Comparison of ENCODE assay signal across 24 cellular contexts in genomic region chr10:88477343-88478085, GRCh38.
DNase-seq lines count a peak whose midpoint lies in the region; ATAC-seq, FAIRE-seq and TF ChIP-seq lines count a peak whose summit lies in the region.
"Had no signal": no experiment of that assay in that cellular context is flagged by ENCODE, and none has a peak within 500 bp of the region (broad histone marks: within the 10 kb centered on the region; RNA-seq: fewer than 3 reads in every experiment).

No MANE protein-coding gene starts in this region.

- intact Hi-C loops in Right ventricle myocardium superior (cut with DNase I): no loop called here

- TF ChIP-seq CTCF in right atrium auricular region (IDR thresholded peaks at IDR 0.05) (no peak), bronchial epithelial cell (IDR thresholded peaks at IDR 0.05; ENCODE audit: insufficient read depth, low read length, severe bottlenecking) (no peak), foreskin keratinocyte (conservative IDR thresholded peaks at IDR 0.05) (no peak), GM23338 (conservative IDR thresholded peaks at IDR 0.05; ENCODE audit: low read depth in 2 of 2) (no peak), GM10248 (IDR thresholded peaks at IDR 0.05; ENCODE audit: control extremely low read depth, extremely low read depth, low read depth, missing control alignments) (no peak)

- H3K9me3 Mint-ChIP-seq in GM23338: no peaks in the 10 kb centered on the region
- H3K9me3 Mint-ChIP-seq: activated CD4-positive, alpha-beta memory T cell treated with anti-CD3 and anti-CD28 coated beads, Interleukin-2, amount 10 ng/mL, durations not matched to agents 7 days and 5 days; central memory CD8-positive, alpha-beta T cell had no signal

- H3K9me2 ChIP-seq in GM23338 (ENCODE audit: insufficient read depth): no peaks in the 10 kb centered on the region

- H3K4me1 Mint-ChIP-seq in GM23338: peaks cover 14% of the 10 kb centered on the region
- H3K4me1 Mint-ChIP-seq: activated CD4-positive, alpha-beta memory T cell treated with anti-CD3 and anti-CD28 coated beads, Interleukin-2, amount 10 ng/mL, durations not matched to agents 7 days and 5 days; activated naive CD8-positive, alpha-beta T cell treated with anti-CD3 and anti-CD28 coated beads for 36 hours; CD4-positive, alpha-beta memory T cell; central memory CD8-positive, alpha-beta T cell; memory B cell; T-helper 17 cell had no signal

- ATAC-seq in Right ventricle myocardium superior (ENCODE audit: poor library complexity) (peak; percentile 61), foreskin keratinocyte (no peak), GM23338 (no peak), HG03097 (IDR thresholded peaks at IDR 0.05; ENCODE audit: low FRiP score, unreplicated experiment) (no peak)
- ATAC-seq: T-helper 17 cell had no signal

- CTCF ChIA-PET in GM10248 (lab: Yijun Ruan, JAX): interaction anchor here (0.9 to 3.7 kb wide), 6 partner anchors 10 to 52 kb away, joined by 3 to 17 read pairs (median 4); no protein-coding TSS in a partner anchor

- POLR2A ChIA-PET in GM10248 (lab: Yijun Ruan, JAX): no interaction called here

- peak; percentile 96 for FAIRE-seq in bronchial epithelial cell (lab: Jason Lieb, UNC)
- FAIRE-seq: RCC 7860 had no signal

- DNase-seq in Right ventricle myocardium superior: no peak
- no peak for DNase-seq in right atrium auricular region (ENCODE audit: low spot score)
- DNase-seq in bronchial epithelial cell (ENCODE audit: low read depth): peak; percentile 49
- peak; percentile 5 to 29 for DNase-seq in foreskin keratinocyte
- DNase-seq in activated naive CD4-positive, alpha-beta T cell treated with anti-CD3 and anti-CD28 coated beads, Interleukin-2, amount 50 U/mL, for 16 hours: no peak
- no peak for DNase-seq in GM23338 (ENCODE audit: low spot score)
- DNase-seq in GM10248 (ENCODE audit: extremely low spot score): no peak
- DNase-seq: activated CD4-positive, alpha-beta memory T cell treated with anti-CD3 and anti-CD28 coated beads, Interleukin-2, amount 10 ng/mL, durations not matched to agents 7 days and 5 days; activated CD4-positive, alpha-beta T cell treated with anti-CD3 and anti-CD28 coated beads for 1 hour; activated naive CD8-positive, alpha-beta T cell treated with anti-CD3 and anti-CD28 coated beads for 36 hours; CD4-positive, alpha-beta memory T cell; dorsolateral prefrontal cortex; left cardiac atrium; NCI-H1694; NCI-H2171; NCI-H510A treated with DMSO at 0.1 percent for 48 hours; stimulated activated naive CD4-positive, alpha-beta T cell; T-helper 17 cell had no signal

- H3K27ac ChIP-seq in right atrium auricular region (peak overlapping the region in 1 of 2 donors; percentile 30), foreskin keratinocyte (peak overlapping the region; percentile 83), GM23338 (ENCODE audit: low read depth) (no peak overlapping the region)
- H3K27ac ChIP-seq: dorsolateral prefrontal cortex, suprapubic skin, vagina had no signal

- H3F3A ChIP-seq in GM23338 (replicated peaks; ENCODE audit: low read depth): no peaks in the 10 kb centered on the region

- no peak overlapping the region for H2AFZ ChIP-seq in GM23338

- H3K27ac Mint-ChIP-seq in GM23338: no peak overlapping the region
- H3K27ac Mint-ChIP-seq: activated CD4-positive, alpha-beta memory T cell treated with anti-CD3 and anti-CD28 coated beads, Interleukin-2, amount 10 ng/mL, durations not matched to agents 7 days and 5 days; activated naive CD8-positive, alpha-beta T cell treated with anti-CD3 and anti-CD28 coated beads for 36 hours; CD4-positive, alpha-beta memory T cell; memory B cell; T-helper 17 cell had no signal

- H3K27me3 Mint-ChIP-seq in GM23338 (ENCODE audit: insufficient read depth, low read depth, poor library complexity): no peaks in the 10 kb centered on the region
- H3K27me3 Mint-ChIP-seq: activated naive CD8-positive, alpha-beta T cell treated with anti-CD3 and anti-CD28 coated beads for 36 hours; CD4-positive, alpha-beta memory T cell; central memory CD8-positive, alpha-beta T cell; memory B cell; T-helper 17 cell had no signal

- H3K36me3 Mint-ChIP-seq in GM23338 (ENCODE audit: low read depth): no peaks in the 10 kb centered on the region

- no peak overlapping the region for H3K4me3 Mint-ChIP-seq in GM23338
- H3K4me3 Mint-ChIP-seq: activated CD4-positive, alpha-beta memory T cell treated with anti-CD3 and anti-CD28 coated beads, Interleukin-2, amount 10 ng/mL, durations not matched to agents 7 days and 5 days; activated naive CD8-positive, alpha-beta T cell treated with anti-CD3 and anti-CD28 coated beads for 36 hours; CD4-positive, alpha-beta memory T cell; central memory CD8-positive, alpha-beta T cell; memory B cell; T-helper 17 cell had no signal

- H3K4me1 ChIP-seq in right atrium auricular region (peaks cover 0 to 24% of the 10 kb centered on the region in 2 donors), foreskin keratinocyte (peaks cover 30% of the 10 kb centered on the region), GM23338 (ENCODE audit: insufficient read depth) (peaks cover 21% of the 10 kb centered on the region)

- H3K4me3 ChIP-seq in right atrium auricular region (no peak overlapping the region), bronchial epithelial cell (ENCODE audit: low read depth, low read length) (no peak overlapping the region), GM23338 (no peak overlapping the region)
- H3K4me3 ChIP-seq: dorsolateral prefrontal cortex, suprapubic skin, vagina had no signal

- no peaks in the 10 kb centered on the region for H4K20me1 ChIP-seq in GM23338 (replicated peaks; ENCODE audit: insufficient read depth)

- no peaks in the 10 kb centered on the region for H3K9me3 ChIP-seq in right atrium auricular region
- H3K9me3 ChIP-seq: suprapubic skin, vagina had no signal

- no peaks in the 10 kb centered on the region for H3K36me3 ChIP-seq in right atrium auricular region
- no peaks in the 10 kb centered on the region for H3K36me3 ChIP-seq in bronchial epithelial cell (ENCODE audit: control insufficient read depth, insufficient read depth, low read length)
- no peaks in the 10 kb centered on the region for H3K36me3 ChIP-seq in GM23338 (ENCODE audit: insufficient read depth)
- H3K36me3 ChIP-seq: suprapubic skin, vagina had no signal

- H3K79me2 ChIP-seq in GM23338 (replicated peaks; ENCODE audit: insufficient read depth): no peaks in the 10 kb centered on the region

- H3K27me3 ChIP-seq in right atrium auricular region (no peaks in the 10 kb centered on the region), bronchial epithelial cell (ENCODE audit: control insufficient read depth, insufficient read depth, low read length) (no peaks in the 10 kb centered on the region), foreskin keratinocyte (no peaks in the 10 kb centered on the region), GM23338 (ENCODE audit: insufficient read depth) (no peaks in the 10 kb centered on the region)
- H3K27me3 ChIP-seq: dorsolateral prefrontal cortex, suprapubic skin, vagina had no signal

- H3K4me2 ChIP-seq in GM23338: no peak overlapping the region

TF ChIP-seq in GM23338, 12 proteins besides CTCF, POLR2A, EP300 and RAD21 (continues in another document):
- no peak for TF ChIP-seq CREB1 (CRISPR knock-in tag; IDR thresholded peaks at IDR 0.05; ENCODE audit: low read depth)
- TF ChIP-seq ZNF331 (CRISPR knock-in tag; IDR thresholded peaks at IDR 0.05; ENCODE audit: low read depth): no peak
- TF ChIP-seq STAT1 (IDR thresholded peaks at IDR 0.05; ENCODE audit: unreplicated experiment): no peak

Comparison
In these comparisons a context has a peak if more than half of its experiments do, and no peak if none do; other contexts are left out.
1. DNase-seq: peak in bronchial epithelial cell (single experiment) and foreskin keratinocyte (2 of 2); none in Right ventricle myocardium superior (single experiment), right atrium auricular region (single experiment), activated naive CD4-positive, alpha-beta T cell treated with anti-CD3 and anti-CD28 coated beads, Interleukin-2, amount 50 U/mL, for 16 hours (single experiment), GM23338 (single experiment) and GM10248 (single experiment).